Comparison of ENCODE assay signal across 1 cellular context in genomic region chr1:205749094-205749825, GRCh38.
TF ChIP-seq lines count a peak whose summit lies in the region.

No MANE protein-coding gene starts in this region.

TF ChIP-seq in GM23338, 12 proteins besides CTCF, POLR2A, EP300 and RAD21 (continued from another document):
- TF ChIP-seq, protein P1, sequence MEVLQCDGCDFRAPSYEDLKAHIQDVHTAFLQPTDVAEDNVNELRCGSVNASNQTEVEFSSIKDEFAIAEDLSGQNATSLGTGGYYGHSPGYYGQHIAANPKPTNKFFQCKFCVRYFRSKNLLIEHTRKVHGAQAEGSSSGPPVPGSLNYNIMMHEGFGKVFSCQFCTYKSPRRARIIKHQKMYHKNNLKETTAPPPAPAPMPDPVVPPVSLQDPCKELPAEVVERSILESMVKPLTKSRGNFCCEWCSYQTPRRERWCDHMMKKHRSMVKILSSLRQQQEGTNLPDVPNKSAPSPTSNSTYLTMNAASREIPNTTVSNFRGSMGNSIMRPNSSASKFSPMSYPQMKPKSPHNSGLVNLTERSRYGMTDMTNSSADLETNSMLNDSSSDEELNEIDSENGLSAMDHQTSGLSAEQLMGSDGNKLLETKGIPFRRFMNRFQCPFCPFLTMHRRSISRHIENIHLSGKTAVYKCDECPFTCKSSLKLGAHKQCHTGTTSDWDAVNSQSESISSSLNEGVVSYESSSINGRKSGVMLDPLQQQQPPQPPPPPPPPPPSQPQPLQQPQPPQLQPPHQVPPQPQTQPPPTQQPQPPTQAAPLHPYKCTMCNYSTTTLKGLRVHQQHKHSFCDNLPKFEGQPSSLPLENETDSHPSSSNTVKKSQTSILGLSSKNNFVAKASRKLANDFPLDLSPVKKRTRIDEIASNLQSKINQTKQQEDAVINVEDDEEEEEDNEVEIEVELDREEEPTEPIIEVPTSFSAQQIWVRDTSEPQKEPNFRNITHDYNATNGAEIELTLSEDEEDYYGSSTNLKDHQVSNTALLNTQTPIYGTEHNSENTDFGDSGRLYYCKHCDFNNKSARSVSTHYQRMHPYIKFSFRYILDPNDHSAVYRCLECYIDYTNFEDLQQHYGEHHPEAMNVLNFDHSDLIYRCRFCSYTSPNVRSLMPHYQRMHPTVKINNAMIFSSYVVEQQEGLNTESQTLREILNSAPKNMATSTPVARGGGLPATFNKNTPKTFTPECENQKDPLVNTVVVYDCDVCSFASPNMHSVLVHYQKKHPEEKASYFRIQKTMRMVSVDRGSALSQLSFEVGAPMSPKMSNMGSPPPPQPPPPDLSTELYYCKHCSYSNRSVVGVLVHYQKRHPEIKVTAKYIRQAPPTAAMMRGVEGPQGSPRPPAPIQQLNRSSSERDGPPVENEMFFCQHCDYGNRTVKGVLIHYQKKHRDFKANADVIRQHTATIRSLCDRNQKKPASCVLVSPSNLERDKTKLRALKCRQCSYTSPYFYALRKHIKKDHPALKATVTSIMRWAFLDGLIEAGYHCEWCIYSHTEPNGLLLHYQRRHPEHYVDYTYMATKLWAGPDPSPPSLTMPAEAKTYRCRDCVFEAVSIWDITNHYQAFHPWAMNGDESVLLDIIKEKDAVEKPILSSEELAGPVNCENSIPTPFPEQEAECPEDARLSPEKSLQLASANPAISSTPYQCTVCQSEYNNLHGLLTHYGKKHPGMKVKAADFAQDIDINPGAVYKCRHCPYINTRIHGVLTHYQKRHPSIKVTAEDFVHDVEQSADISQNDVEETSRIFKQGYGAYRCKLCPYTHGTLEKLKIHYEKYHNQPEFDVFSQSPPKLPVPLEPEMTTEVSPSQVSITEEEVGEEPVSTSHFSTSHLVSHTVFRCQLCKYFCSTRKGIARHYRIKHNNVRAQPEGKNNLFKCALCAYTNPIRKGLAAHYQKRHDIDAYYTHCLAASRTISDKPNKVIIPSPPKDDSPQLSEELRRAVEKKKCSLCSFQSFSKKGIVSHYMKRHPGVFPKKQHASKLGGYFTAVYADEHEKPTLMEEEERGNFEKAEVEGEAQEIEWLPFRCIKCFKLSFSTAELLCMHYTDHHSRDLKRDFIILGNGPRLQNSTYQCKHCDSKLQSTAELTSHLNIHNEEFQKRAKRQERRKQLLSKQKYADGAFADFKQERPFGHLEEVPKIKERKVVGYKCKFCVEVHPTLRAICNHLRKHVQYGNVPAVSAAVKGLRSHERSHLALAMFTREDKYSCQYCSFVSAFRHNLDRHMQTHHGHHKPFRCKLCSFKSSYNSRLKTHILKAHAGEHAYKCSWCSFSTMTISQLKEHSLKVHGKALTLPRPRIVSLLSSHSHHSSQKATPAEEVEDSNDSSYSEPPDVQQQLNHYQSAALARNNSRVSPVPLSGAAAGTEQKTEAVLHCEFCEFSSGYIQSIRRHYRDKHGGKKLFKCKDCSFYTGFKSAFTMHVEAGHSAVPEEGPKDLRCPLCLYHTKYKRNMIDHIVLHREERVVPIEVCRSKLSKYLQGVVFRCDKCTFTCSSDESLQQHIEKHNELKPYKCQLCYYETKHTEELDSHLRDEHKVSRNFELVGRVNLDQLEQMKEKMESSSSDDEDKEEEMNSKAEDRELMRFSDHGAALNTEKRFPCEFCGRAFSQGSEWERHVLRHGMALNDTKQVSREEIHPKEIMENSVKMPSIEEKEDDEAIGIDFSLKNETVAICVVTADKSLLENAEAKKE (CRISPR knock-in tag; IDR thresholded peaks at IDR 0.05): no peak
- TF ChIP-seq REST (IDR thresholded peaks at IDR 0.05; ENCODE audit: unreplicated experiment): no peak
- no peak for TF ChIP-seq ZNF331 (CRISPR knock-in tag; IDR thresholded peaks at IDR 0.05; ENCODE audit: low read depth)
- TF ChIP-seq POLR2AphosphoS5 (IDR thresholded peaks at IDR 0.05; ENCODE audit: low read depth): peak; percentile 46; the same call in 1 of the 2 replicates
- no peak for TF ChIP-seq ZNF114 (CRISPR knock-in tag; IDR thresholded peaks at IDR 0.05)
